ENCODE assay signal across 8 cellular contexts in genomic region chr3:5187920-5188418, GRCh38. TPM values are rescaled to one million over a fixed set of nuclear protein-coding genes. Genes with fewer than 3 reads are reported as not detected.
DNase-seq lines count a peak whose midpoint lies in the region; ATAC-seq and TF ChIP-seq lines count a peak whose summit lies in the region.

No MANE protein-coding gene starts in this region.

- DNase-seq in CD4-positive, CD25-positive, alpha-beta regulatory T cell: peak; percentile 32 to 68 (median 58)
- DNase-seq in HK-2 (ENCODE audit: unreplicated experiment): peak; percentile 42
- DNase-seq in activated CD4-positive, alpha-beta T cell treated with anti-CD3 and anti-CD28 coated beads for 4 hours: peak; percentile 42 to 52
- DNase-seq in dermis blood vessel endothelial cell: peak; percentile 57
- peak; percentile 73 for DNase-seq in lower lobe of right lung
- peak; percentile 53 for DNase-seq in stimulated activated naive CD4-positive, alpha-beta T cell treated with Interleukin-2 at 50 U/mL for 16 hours (lab: John Stamatoyannopoulos, UW)
- no peak for DNase-seq in NCI-H1694 treated with DMSO at 0.1 percent for 48 hours (lab: John Stamatoyannopoulos, UW)

- peaks cover 37% of the 10 kb centered on the region for H3K4me1 ChIP-seq in CD4-positive, CD25-positive, alpha-beta regulatory T cell (ENCODE audit: control insufficient read depth, insufficient read depth, low read length, poor library complexity, severe bottlenecking)
- peaks cover 57% of the 10 kb centered on the region for H3K4me1 ChIP-seq in lower lobe of right lung

- H3K4me3 Mint-ChIP-seq in CD4-positive, CD25-positive, alpha-beta regulatory T cell: peak overlapping the region; percentile 97 to 100 (median 98)

- intact Hi-C loops in lower lobe of right lung (cut with DNase I): no loop called here

- peaks cover 6% of the 10 kb centered on the region for H3K27me3 Mint-ChIP-seq in CD4-positive, CD25-positive, alpha-beta regulatory T cell

- peak overlapping the region; percentile 94 for H3K27ac ChIP-seq in CD4-positive, CD25-positive, alpha-beta regulatory T cell (ENCODE audit: insufficient read depth, low read length, poor library complexity, severe bottlenecking)
- H3K27ac ChIP-seq in lower lobe of right lung: peak overlapping the region; percentile 100

- ATAC-seq in CD4-positive, CD25-positive, alpha-beta regulatory T cell (ENCODE audit: low read depth in 2 of 2): peak; percentile 17 to 27
- ATAC-seq in GM21381 (IDR thresholded peaks at IDR 0.05; ENCODE audit: unreplicated experiment) (peak; percentile 16), lower lobe of right lung (peak; percentile 49 to 54)

- H3K27me3 ChIP-seq in CD4-positive, CD25-positive, alpha-beta regulatory T cell (ENCODE audit: control insufficient read depth, insufficient read depth, low read length): no peaks in the 10 kb centered on the region
- no peaks in the 10 kb centered on the region for H3K27me3 ChIP-seq in lower lobe of right lung (ENCODE audit: low read depth)

- H3K9me3 Mint-ChIP-seq in CD4-positive, CD25-positive, alpha-beta regulatory T cell: peaks cover 0 to 1% (median 0%) of the 10 kb centered on the region in 7 donors

- TF ChIP-seq CTCF in lower lobe of right lung (IDR thresholded peaks at IDR 0.05): no peak

- no peaks in the 10 kb centered on the region for H3K36me3 ChIP-seq in CD4-positive, CD25-positive, alpha-beta regulatory T cell (ENCODE audit: control insufficient read depth, insufficient read depth, low read length)
- H3K36me3 ChIP-seq in lower lobe of right lung: no peaks in the 10 kb centered on the region

- peaks cover 23 to 42% (median 33%) of the 10 kb centered on the region in 4 donors for H3K4me1 Mint-ChIP-seq in CD4-positive, CD25-positive, alpha-beta regulatory T cell

- peak overlapping the region; percentile 100 for H3K4me3 ChIP-seq in CD4-positive, CD25-positive, alpha-beta regulatory T cell (ENCODE audit: low read depth, low read length)
- H3K4me3 ChIP-seq in lower lobe of right lung: peak overlapping the region; percentile 96

- H3K27ac Mint-ChIP-seq in CD4-positive, CD25-positive, alpha-beta regulatory T cell: peak overlapping the region; percentile 93 to 100 (median 98)

- no peaks in the 10 kb centered on the region for H3K9me3 ChIP-seq in CD4-positive, CD25-positive, alpha-beta regulatory T cell (ENCODE audit: control insufficient read depth in 2 of 2, low read length in 2 of 2)
- no peaks in the 10 kb centered on the region for H3K9me3 ChIP-seq in lower lobe of right lung

- peaks cover 7% of the 10 kb centered on the region for H3K36me3 Mint-ChIP-seq in CD4-positive, CD25-positive, alpha-beta regulatory T cell

RNA-seq across cellular contexts. Expression of gene EDEM1, which starts 0.5 kb away (rescaled TPM):
- total RNA-seq in CD4-positive, CD25-positive, alpha-beta regulatory T cell: 99.3 TPM
- 10 to 100 TPM; 51.1 to 56.8 (median 54.5) TPM for polyA plus RNA-seq in CD4-positive, CD25-positive, alpha-beta regulatory T cell
- 18.0 and 22.9 TPM in 2 replicates for total RNA-seq in dermis blood vessel endothelial cell
- 76.5 TPM for total RNA-seq in lower lobe of right lung
